Comparison of ENCODE assay signal across 8 cellular contexts in the genomic region with DNA sequence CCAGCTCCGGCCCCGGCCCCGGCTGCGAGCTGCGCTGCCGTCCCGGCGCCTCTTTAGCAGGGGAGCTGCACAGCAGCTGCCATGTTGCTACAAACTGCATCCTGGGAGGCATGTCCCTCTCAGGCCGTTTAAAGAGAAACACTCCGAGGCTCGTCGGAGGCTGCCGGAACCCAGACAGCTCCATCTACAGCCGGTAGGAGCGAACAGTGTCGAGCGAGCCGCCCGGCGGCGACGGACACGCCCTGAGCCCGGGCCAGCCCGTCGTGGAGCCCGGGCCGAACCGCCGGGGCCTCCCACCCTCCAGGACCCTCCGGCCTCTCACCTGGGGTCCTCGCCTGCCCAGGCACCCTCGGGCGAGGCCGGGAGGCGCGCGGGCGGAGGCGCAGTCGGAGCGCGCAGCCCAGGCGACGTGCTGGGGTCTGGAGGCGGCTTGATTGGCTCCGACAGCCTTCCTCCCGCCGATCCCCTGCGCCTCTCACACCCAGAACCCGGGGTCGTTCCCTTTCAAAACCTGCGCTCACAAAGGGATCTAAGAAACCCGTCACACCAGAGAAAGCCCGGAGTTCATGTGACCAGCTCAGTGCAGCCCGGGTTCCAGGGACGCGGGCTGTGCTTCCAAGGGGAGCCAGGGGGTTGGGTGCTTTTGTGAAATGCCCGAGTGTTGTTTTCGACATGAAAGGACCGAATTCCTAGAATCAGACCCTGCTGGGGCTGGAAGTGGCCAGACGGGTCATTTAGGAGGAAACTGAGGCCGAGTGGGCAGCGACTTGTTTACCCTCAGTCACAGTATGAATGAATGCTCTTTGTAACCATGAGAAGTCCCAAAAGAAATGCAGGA. TPM values are rescaled to one million over a fixed set of nuclear protein-coding genes. Genes with fewer than 3 reads are reported as not detected.
DNase-seq lines count a peak whose midpoint lies in the region; ATAC-seq and TF ChIP-seq lines count a peak whose summit lies in the region.

A gene (minus strand): TSS at position 570 of the 838 bp plus-strand sequence. CDS start 5,040 bp downstream, outside the sequence.

- TF ChIP-seq CTCF in GM12874 (IDR thresholded peaks at IDR 0.05; ENCODE audit: insufficient read depth, low read depth, low read length): peak; percentile 65

- peak within 1 kb of the TSS; percentile 51 for H3K9ac ChIP-seq in rectal smooth muscle tissue (ENCODE audit: low read length)

- WGBS in right cardiac atrium: under 1% methylated on average over 64 of the region's 64 CpGs
- 0% methylated on average over 63 to 64 of the region's 64 CpGs for WGBS in aorta, 2 donors

- H3K27me3 ChIP-seq in right cardiac atrium (ENCODE audit: control insufficient read depth, insufficient read depth) (no peaks in the 10 kb centered on the region), rectal smooth muscle tissue (ENCODE audit: control insufficient read depth, insufficient read depth, low read length) (no peaks in the 10 kb centered on the region), aorta (ENCODE audit: control insufficient read depth in 1 of 2, insufficient read depth in 2 of 2, low read length in 1 of 2) (no peaks in the 10 kb centered on the region)

- H3K4me1 ChIP-seq in right cardiac atrium (ENCODE audit: control insufficient read depth, insufficient read depth, low read length) (peaks cover 3% of the 10 kb centered on the region), rectal smooth muscle tissue (ENCODE audit: control insufficient read depth, insufficient read depth, low read length) (peaks cover 3% of the 10 kb centered on the region), aorta (ENCODE audit: control insufficient read depth in 1 of 2, insufficient read depth in 2 of 2, low read length in 2 of 2) (no peaks in the 10 kb centered on the region)

- H3K27ac ChIP-seq in right cardiac atrium (ENCODE audit: low read length): peak within 1 kb of the TSS; percentile 46
- H3K27ac ChIP-seq in rectal smooth muscle tissue (ENCODE audit: low read depth, low read length): peak within 1 kb of the TSS; percentile 79
- H3K27ac ChIP-seq in aorta (ENCODE audit: low read depth in 1 of 2, low read length in 2 of 2): peak within 1 kb of the TSS in 1 of 2 donors; percentile 33

- H3K9me3 ChIP-seq in right cardiac atrium (ENCODE audit: control insufficient read depth, low read length) (no peaks in the 10 kb centered on the region), aorta (ENCODE audit: control insufficient read depth, low read length) (no peaks in the 10 kb centered on the region)

- H3K4me3 ChIP-seq in right cardiac atrium (ENCODE audit: low read length): peak within 1 kb of the TSS; percentile 90
- peak within 1 kb of the TSS; percentile 70 for H3K4me3 ChIP-seq in rectal smooth muscle tissue (ENCODE audit: low read length)
- peak within 1 kb of the TSS; percentile 90 to 100 for H3K4me3 ChIP-seq in aorta (ENCODE audit: low read length in 2 of 2)

- H3K36me3 ChIP-seq in rectal smooth muscle tissue (ENCODE audit: control insufficient read depth, insufficient read depth, low read length): no peaks in the 10 kb centered on the region
- no peaks in the 10 kb centered on the region for H3K36me3 ChIP-seq in aorta (ENCODE audit: control insufficient read depth in 1 of 2, insufficient read depth in 2 of 2, low read length in 1 of 2)

- DNase-seq in NCI-H1092 (lab: John Stamatoyannopoulos, UW) (peak; percentile 71), amniotic stem cell (lab: John Stamatoyannopoulos, UW) (peak; percentile 78), right cardiac atrium (peak; percentile 84 to 93 (median 93)), aorta (peak; percentile 89 to 93)

- ATAC-seq in HG02610 (IDR thresholded peaks at IDR 0.05; ENCODE audit: unreplicated experiment) (peak; percentile 95), right cardiac atrium (peak; percentile 99), aorta (ENCODE audit: low FRiP score) (peak; percentile 93)

- intact Hi-C loops in T-helper 1 cell treated with Interleukin-12 subunit alpha and Interleukin-12 subunit beta and Interleukin-4 antibody, amounts not matched to agents 30 ng/mL and 1 ng/mL, for 36 hours (cut with micrococcal nuclease): loop anchor here (1.0 to 10.0 kb wide), 13 partner anchors 37 to 378 kb away; a partner anchor contains a TSS
- intact Hi-C loops in right cardiac atrium (cut with DNase I): no loop called here
- intact Hi-C loops in aorta (cut with DNase I): loop anchor here in 1 of 2 donors (5.0 kb wide), 1 partner anchor 37 kb away; a partner anchor contains a TSS

RNA-seq across cellular contexts. Expression of the gene that starts here (rescaled TPM):
- 14.1 and 15.0 TPM in 2 replicates for total RNA-seq in T-helper 1 cell treated with Interleukin-12 subunit alpha and Interleukin-12 subunit beta and Interleukin-4 antibody, amounts not matched to agents 30 ng/mL and 1 ng/mL, for 36 hours
- 1 to 10 TPM; 7.4 to 8.2 (median 7.7) TPM for total RNA-seq in right cardiac atrium
- 6.9 TPM for polyA plus RNA-seq in right cardiac atrium
- total RNA-seq in aorta: 1 to 10 TPM; 7.8 to 9.4 TPM
- polyA plus RNA-seq in aorta: 1 to 10 TPM; 4.0 to 6.9 TPM
